27 cellular contexts compared by ENCODE assay signal in the genomic region with DNA sequence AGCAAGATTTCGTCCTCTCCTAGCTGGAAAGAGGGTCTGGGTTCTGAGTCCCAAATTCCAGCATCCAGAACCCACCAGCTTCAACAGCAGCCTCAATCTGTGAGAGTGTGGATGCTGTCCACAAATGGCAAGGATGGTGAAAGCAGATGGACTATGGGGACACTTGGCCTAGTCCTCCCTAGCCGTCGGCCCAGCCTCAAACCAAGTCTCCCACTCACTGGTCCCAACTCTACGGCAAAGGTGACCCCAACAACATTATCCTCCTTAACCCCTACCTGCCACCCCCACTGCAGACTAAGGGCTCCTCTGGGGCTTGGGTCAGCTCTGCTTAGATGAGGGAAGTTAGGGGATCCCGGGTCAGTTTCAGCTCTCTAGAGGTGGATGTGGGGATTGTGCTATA. TPM values are rescaled to one million over a fixed set of nuclear protein-coding genes. Genes with fewer than 3 reads are reported as not detected.
DNase-seq lines count a peak whose midpoint lies in the region; ATAC-seq and TF ChIP-seq lines count a peak whose summit lies in the region.
"Had no signal": no experiment of that assay in that cellular context is flagged by ENCODE, and none has a peak within 500 bp of the region (broad histone marks: within the 10 kb centered on the region; RNA-seq: fewer than 3 reads in every experiment).

No MANE protein-coding gene starts in this region.

- no peaks in the 10 kb centered on the region for H3K9me3 ChIP-seq in esophagus muscularis mucosa
- H3K9me3 ChIP-seq in suprapubic skin = no peaks in the 10 kb centered on the region
- H3K9me3 ChIP-seq: mucosa of descending colon had no signal

- WGBS in esophagus muscularis mucosa = 66% methylated on average over 5 of the region's 5 CpGs
- WGBS in suprapubic skin = 74% methylated on average over 5 of the region's 5 CpGs

- H3K27ac Mint-ChIP-seq in WTC11 (no peak overlapping the region), MCF 10A (ENCODE audit: low read depth, unreplicated experiment) (no peak overlapping the region)
- H3K27ac Mint-ChIP-seq: activated naive CD8-positive, alpha-beta T cell treated with anti-CD3 and anti-CD28 coated beads, Interleukin-2, amount 50 U/mL, for 24 hours; nephron progenitor cell; stimulated activated naive CD8-positive, alpha-beta T cell treated with anti-CD3 and anti-CD28 coated beads, Interleukin-15, Interleukin-2, amounts not matched to agents 100 ng/mL and 50 ng/mL, for 24 hours; T-helper 17 cell had no signal

- POLR2A ChIA-PET in WTC11 (lab: Charles Lee) (no interaction called here), MCF 10A (lab: Yijun Ruan, JAX) (no interaction called here)

- no TSS peak for BruUV-seq in MCF 10A (replicated peaks; lab: Mats Ljungman, UMichigan)

- CTCF ChIA-PET in WTC11 (lab: Charles Lee) (interaction anchor here (3.1 to 3.2 kb wide), 2 partner anchors 13 to 48 kb away, joined by 16 to 26 read pairs; no protein-coding TSS in a partner anchor), MCF 10A (lab: Yijun Ruan, JAX) (no interaction called here)

- TF ChIP-seq CTCF in WTC11 (IDR thresholded peaks at IDR 0.05) (no peak), esophagus muscularis mucosa (IDR thresholded peaks at IDR 0.05) (no peak), suprapubic skin (IDR thresholded peaks at IDR 0.05) (no peak), MCF 10A (IDR thresholded peaks at IDR 0.05; ENCODE audit: unreplicated experiment) (no peak)

- H3K36me3 ChIP-seq in esophagus muscularis mucosa = no peaks in the 10 kb centered on the region
- no peaks in the 10 kb centered on the region for H3K36me3 ChIP-seq in suprapubic skin

- H3K9me3 Mint-ChIP-seq in WTC11 = no peaks in the 10 kb centered on the region
- no peaks in the 10 kb centered on the region for H3K9me3 Mint-ChIP-seq in MCF 10A (ENCODE audit: unreplicated experiment)
- H3K9me3 Mint-ChIP-seq: activated naive CD8-positive, alpha-beta T cell treated with anti-CD3 and anti-CD28 coated beads, Interleukin-2, amount 50 U/mL, for 24 hours; brain; nephron progenitor cell; stimulated activated naive CD8-positive, alpha-beta T cell treated with anti-CD3 and anti-CD28 coated beads, Interleukin-15, Interleukin-2, amounts not matched to agents 100 ng/mL and 50 ng/mL, for 24 hours; type B pancreatic cell had no signal

- DNase-seq in WTC11 (ENCODE audit: low spot score) (peak; percentile 4), esophagus muscularis mucosa (ENCODE audit: extremely low spot score) (no peak), posterior vena cava (ENCODE audit: low spot score) (peak; percentile 9), suprapubic skin (ENCODE audit: low spot score in 2 of 2) (peak; percentile 33 to 57), MCF 10A (ENCODE audit: unreplicated experiment) (no peak), NCI-H446 (lab: John Stamatoyannopoulos, UW) (no peak)
- DNase-seq in activated CD8-positive, alpha-beta memory T cell treated with anti-CD3 and anti-CD28 coated beads, Interleukin-2, amount 50 U/mL, for 48 hours = no peak
- DNase-seq: activated CD8-positive, alpha-beta memory T cell treated with anti-CD3 and anti-CD28 coated beads for 24 hours; activated naive CD8-positive, alpha-beta T cell treated with anti-CD3 and anti-CD28 coated beads, Interleukin-2, amount 50 U/mL, for 24 hours; activated T-cell treated with anti-CD3 and anti-CD28 coated beads, Interleukin-2, amount 50 U/mL, for 1 hour; Calu3; DND-41; Karpas-422; NCI-H1436 treated with DMSO at 0.1 percent for 48 hours; NCI-H2107; NCI-H82; nephron progenitor cell; RPMI8226; T-helper 17 cell had no signal

- intact Hi-C loops in esophagus muscularis mucosa (cut with DNase I) (loop anchor here (2.0 kb wide), 1 partner anchor 41 kb away; no protein-coding TSS in a partner anchor), posterior vena cava (cut with DNase I) (no loop called here), MCF 10A (cut with micrococcal nuclease) (no loop called here)

- peaks cover 49 to 97% (median 93%) of the 10 kb centered on the region in 4 donors for H3K4me1 ChIP-seq in esophagus muscularis mucosa
- H3K4me1 ChIP-seq in suprapubic skin = peaks cover 69% of the 10 kb centered on the region

- H3K36me3 Mint-ChIP-seq in WTC11 (no peaks in the 10 kb centered on the region), MCF 10A (ENCODE audit: insufficient read depth, unreplicated experiment) (peaks cover 6% of the 10 kb centered on the region)
- H3K36me3 Mint-ChIP-seq: brain, type B pancreatic cell had no signal

- peak overlapping the region in 1 of 4 donors; percentile 10 for H3K4me3 ChIP-seq in esophagus muscularis mucosa
- H3K4me3 ChIP-seq in suprapubic skin = no peak overlapping the region
- H3K4me3 ChIP-seq: lung, mucosa of descending colon, SK-N-MC had no signal

- H3K4me1 Mint-ChIP-seq in WTC11 (peaks cover 28% of the 10 kb centered on the region), MCF 10A (ENCODE audit: insufficient read depth, unreplicated experiment) (no peaks in the 10 kb centered on the region)

- H3K27me3 Mint-ChIP-seq in WTC11 (ENCODE audit: low read depth) (no peaks in the 10 kb centered on the region; the same call in 1 of the 2 replicates), MCF 10A (ENCODE audit: insufficient read depth, unreplicated experiment) (peaks cover 38% of the 10 kb centered on the region)
- H3K27me3 Mint-ChIP-seq: type B pancreatic cell had no signal

- TF ChIP-seq EP300 in esophagus muscularis mucosa (IDR thresholded peaks at IDR 0.05) = no peak
- TF ChIP-seq EP300 in suprapubic skin (IDR thresholded peaks at IDR 0.05) = no peak

- no peaks in the 10 kb centered on the region for H3K27me3 ChIP-seq in esophagus muscularis mucosa
- no peaks in the 10 kb centered on the region for H3K27me3 ChIP-seq in suprapubic skin

- no peak for TF ChIP-seq POLR2A in esophagus muscularis mucosa (IDR thresholded peaks at IDR 0.05; ENCODE audit: low read depth)
- TF ChIP-seq POLR2A in suprapubic skin (IDR thresholded peaks at IDR 0.05) = no peak

- H3K27ac ChIP-seq in esophagus muscularis mucosa (replicated peaks in 1 of 4) (peak overlapping the region; percentile 89 to 98 (median 97)), suprapubic skin (no peak overlapping the region)
- H3K27ac ChIP-seq: C4-2B, HL-60 had no signal

- no peak for ATAC-seq in WTC11
- ATAC-seq: activated naive CD8-positive, alpha-beta T cell treated with anti-CD3 and anti-CD28 coated beads, Interleukin-2, amount 50 U/mL, for 24 hours; mucosa of descending colon; T-helper 17 cell had no signal

- H3K4me3 Mint-ChIP-seq in WTC11 (no peak overlapping the region), MCF 10A (ENCODE audit: unreplicated experiment) (no peak overlapping the region)
- H3K4me3 Mint-ChIP-seq: activated naive CD8-positive, alpha-beta T cell treated with anti-CD3 and anti-CD28 coated beads, Interleukin-2, amount 50 U/mL, for 24 hours; nephron progenitor cell; stimulated activated naive CD8-positive, alpha-beta T cell treated with anti-CD3 and anti-CD28 coated beads, Interleukin-15, Interleukin-2, amounts not matched to agents 100 ng/mL and 50 ng/mL, for 24 hours; T-helper 17 cell had no signal

TF ChIP-seq in WTC11, 78 proteins besides CTCF, POLR2A, EP300 and RAD21:
- TF ChIP-seq, protein P1, sequence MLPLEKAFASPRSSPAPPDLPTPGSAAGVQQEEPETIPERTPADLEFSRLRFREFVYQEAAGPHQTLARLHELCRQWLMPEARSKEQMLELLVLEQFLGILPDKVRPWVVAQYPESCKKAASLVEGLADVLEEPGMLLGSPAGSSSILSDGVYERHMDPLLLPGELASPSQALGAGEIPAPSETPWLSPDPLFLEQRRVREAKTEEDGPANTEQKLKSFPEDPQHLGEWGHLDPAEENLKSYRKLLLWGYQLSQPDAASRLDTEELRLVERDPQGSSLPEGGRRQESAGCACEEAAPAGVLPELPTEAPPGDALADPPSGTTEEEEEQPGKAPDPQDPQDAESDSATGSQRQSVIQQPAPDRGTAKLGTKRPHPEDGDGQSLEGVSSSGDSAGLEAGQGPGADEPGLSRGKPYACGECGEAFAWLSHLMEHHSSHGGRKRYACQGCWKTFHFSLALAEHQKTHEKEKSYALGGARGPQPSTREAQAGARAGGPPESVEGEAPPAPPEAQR (CRISPR knock-in tag; IDR thresholded peaks at IDR 0.05) = no peak
- no peak for TF ChIP-seq ZNF121 (CRISPR knock-in tag; IDR thresholded peaks at IDR 0.05)
- no peak for TF ChIP-seq ZNF416 (CRISPR knock-in tag; IDR thresholded peaks at IDR 0.05)

RNA-seq across cellular contexts. Expression of a gene that starts 57.3 kb away (rescaled TPM):
- 4.2 to 5.4 TPM (median 4.5 TPM) in 3 replicates for total RNA-seq in WTC11 (2021)
- total RNA-seq in esophagus muscularis mucosa = 1,000 to 10,000 TPM; 1,001 to 2,170 (median 1,411) TPM
- 1,000 to 10,000 TPM; 1,255 to 1,508 TPM for total RNA-seq in posterior vena cava
- 100 to 1,000 TPM in 2 of 4 donors, 10 to 100 TPM in 2; 64.1 to 145 (median 99.5) TPM for total RNA-seq in suprapubic skin
- total RNA-seq in MCF 10A (2022) = 2.9 and 3.3 TPM in 2 replicates

Comparison
In these comparisons a context has a peak if more than half of its experiments do, and no peak if none do; other contexts are left out.
1. DNase-seq: peak in WTC11 (single experiment), posterior vena cava (single experiment) and suprapubic skin (2 of 2); none in esophagus muscularis mucosa (single experiment), MCF 10A (single experiment), NCI-H446 (0 of 2) and activated CD8-positive, alpha-beta memory T cell treated with anti-CD3 and anti-CD28 coated beads, Interleukin-2, amount 50 U/mL, for 48 hours (single experiment).
2. RNA of a gene that starts 57.3 kb away (total RNA-seq): 1,255 to 1,508 TPM in posterior vena cava, 1,001 to 2,170 TPM in esophagus muscularis mucosa and 64.1 to 145 TPM in suprapubic skin; 4.2 to 5.4 TPM in WTC11 and 2.9 to 3.3 TPM in MCF 10A; every median in the first group is over 10 times any median in the second.